Comparison of ENCODE assay signal across 1 cellular context in the genomic region with DNA sequence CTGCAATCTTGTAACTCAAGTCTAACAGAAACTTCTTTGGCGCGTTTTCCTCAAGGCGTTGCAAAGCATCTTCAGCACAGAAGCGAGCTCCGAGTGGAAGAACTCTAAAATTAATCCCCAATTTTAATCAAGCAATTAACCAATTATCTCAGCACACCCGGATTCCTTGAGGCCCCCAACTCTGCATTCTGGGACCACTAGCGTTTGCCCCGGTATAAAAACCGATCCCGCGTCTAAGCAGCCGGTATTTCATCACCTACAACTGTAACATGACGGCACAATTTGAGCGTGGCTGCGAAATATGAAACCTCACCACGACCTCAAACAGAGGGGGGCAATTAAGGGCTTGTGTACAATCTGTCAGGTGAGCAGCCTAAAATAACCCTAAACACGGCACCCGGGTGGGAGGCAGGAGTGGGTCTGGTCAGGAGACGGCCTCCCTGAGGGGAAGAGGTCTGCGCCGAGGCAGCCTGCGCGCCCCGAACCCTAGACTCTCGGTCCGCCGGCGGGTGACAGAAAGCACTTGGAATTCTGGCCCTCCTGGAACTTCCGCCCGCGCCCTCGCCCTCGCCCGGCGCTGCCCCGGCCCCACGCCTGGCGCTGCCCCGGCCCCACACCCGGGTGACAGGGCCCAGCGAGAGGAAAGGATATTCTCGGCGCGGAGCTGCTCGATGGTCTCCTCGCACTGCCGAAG.
TF ChIP-seq lines count a peak whose summit lies in the region.

No MANE protein-coding gene starts in this region.

TF ChIP-seq in H1, 55 proteins besides CTCF, POLR2A, EP300 and RAD21:
- no peak for TF ChIP-seq KDM1A (IDR thresholded peaks at IDR 0.05; ENCODE audit: borderline replicate concordance, low read length)
- TF ChIP-seq, protein P1, sequence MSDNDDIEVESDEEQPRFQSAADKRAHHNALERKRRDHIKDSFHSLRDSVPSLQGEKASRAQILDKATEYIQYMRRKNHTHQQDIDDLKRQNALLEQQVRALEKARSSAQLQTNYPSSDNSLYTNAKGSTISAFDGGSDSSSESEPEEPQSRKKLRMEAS (IDR thresholded peaks at IDR 0.05): 0 out of 2 replicates have a peak, but pooled peaks have one; percentile 16
- no peak for TF ChIP-seq SP1 (IDR thresholded peaks at IDR 0.05; ENCODE audit: low read depth, low read length)
- no peak for TF ChIP-seq CHD2 (IDR thresholded peaks at IDR 0.05; ENCODE audit: low read length)
- no peak for TF ChIP-seq POU5F1 (IDR thresholded peaks at IDR 0.05; ENCODE audit: low read depth, low read length)
- no peak for TF ChIP-seq SAP30 (IDR thresholded peaks at IDR 0.05; ENCODE audit: insufficient read depth, insufficient replicate concordance, low read length)
- TF ChIP-seq TAF1 (IDR thresholded peaks at IDR 0.05; ENCODE audit: low read depth, low read length): no peak
- peak; percentile 39 for TF ChIP-seq TBP (IDR thresholded peaks at IDR 0.05; ENCODE audit: low read depth, low read length)
- no peak for TF ChIP-seq SIX5 (IDR thresholded peaks at IDR 0.05; ENCODE audit: low read depth, low read length)
- TF ChIP-seq ASH2L (IDR thresholded peaks at IDR 0.05; ENCODE audit: low read length): peak; percentile 71
- no peak for TF ChIP-seq JUN (IDR thresholded peaks at IDR 0.05; ENCODE audit: low read depth, low read length)
- TF ChIP-seq TAF7 (optimal IDR thresholded peaks at IDR 0.05; ENCODE audit: borderline replicate concordance, low read depth, low read length): no peak
- TF ChIP-seq CEBPB (IDR thresholded peaks at IDR 0.05; ENCODE audit: low read depth, low read length): peak; percentile 75
- peak; percentile 19 for TF ChIP-seq KDM4A (IDR thresholded peaks at IDR 0.05; ENCODE audit: low read depth, low read length, severe bottlenecking)
- peak; percentile 43; the same call in 1 of the 2 replicates for TF ChIP-seq CREB1 (IDR thresholded peaks at IDR 0.05)
- no peak for TF ChIP-seq CHD1 (IDR thresholded peaks at IDR 0.05; ENCODE audit: low read depth, low read length)
- TF ChIP-seq BACH1 (IDR thresholded peaks at IDR 0.05; ENCODE audit: low read length): peak; percentile 31; the same call in 1 of the 2 replicates
- 0 out of 4 replicates have a peak, but pooled peaks of 1 of the 2 experiments have one; percentile 39 for TF ChIP-seq HDAC2 (IDR thresholded peaks at IDR 0.05; ENCODE audit: borderline replicate concordance in 1 of 2, low read depth in 2 of 2, low read length in 2 of 2)
- TF ChIP-seq RBBP5 (IDR thresholded peaks at IDR 0.05; ENCODE audit: borderline replicate concordance, low read depth, low read length): peak; percentile 30
- TF ChIP-seq RNF2 (IDR thresholded peaks at IDR 0.05; ENCODE audit: borderline replicate concordance, low read depth, low read length, missing control alignments, poor library complexity, severe bottlenecking): no peak
- TF ChIP-seq POLR2AphosphoS5 (IDR thresholded peaks at IDR 0.05; ENCODE audit: low read depth, low read length): 0 out of 2 replicates have a peak, but pooled peaks have one; percentile 41
- no peak for TF ChIP-seq GABPA (IDR thresholded peaks at IDR 0.05; ENCODE audit: borderline replicate concordance, insufficient read depth, low read length)
- TF ChIP-seq, protein P2, sequence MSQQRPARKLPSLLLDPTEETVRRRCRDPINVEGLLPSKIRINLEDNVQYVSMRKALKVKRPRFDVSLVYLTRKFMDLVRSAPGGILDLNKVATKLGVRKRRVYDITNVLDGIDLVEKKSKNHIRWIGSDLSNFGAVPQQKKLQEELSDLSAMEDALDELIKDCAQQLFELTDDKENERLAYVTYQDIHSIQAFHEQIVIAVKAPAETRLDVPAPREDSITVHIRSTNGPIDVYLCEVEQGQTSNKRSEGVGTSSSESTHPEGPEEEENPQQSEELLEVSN (IDR thresholded peaks at IDR 0.05): 0 out of 2 replicates have a peak, but pooled peaks have one; percentile 7
- peak; percentile 4 for TF ChIP-seq CTBP2 (IDR thresholded peaks at IDR 0.05; ENCODE audit: borderline replicate concordance, insufficient read depth, insufficient read length, low read length)
TF ChIP-seq in H1: peak in this region for 12.
